6 cellular contexts compared by ENCODE assay signal in the genomic region with DNA sequence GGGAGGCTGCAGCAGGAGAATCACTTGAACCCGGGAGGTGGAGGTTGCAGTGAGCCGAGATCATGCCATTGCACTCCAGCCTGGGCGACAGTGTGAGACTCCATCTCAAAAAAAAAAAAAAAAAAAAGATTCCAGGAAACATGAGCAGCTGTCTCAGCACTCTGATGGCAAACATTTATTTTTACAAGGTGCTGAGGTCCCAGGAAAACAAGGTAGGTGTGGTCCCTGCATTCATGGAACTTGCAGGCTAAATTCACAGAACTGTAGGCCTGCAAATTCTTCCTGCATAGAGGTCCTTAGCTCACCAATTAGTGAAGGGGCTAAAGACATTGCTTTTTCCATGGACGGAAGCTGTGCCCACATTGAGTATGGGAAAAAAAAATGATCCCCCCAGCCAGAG. TPM values are rescaled to one million over a fixed set of nuclear protein-coding genes. Genes with fewer than 3 reads are reported as not detected.
A peak's percentile ranks its signal among the peaks of the same experiment; 100 is the strongest.
DNase-seq lines count a peak whose midpoint lies in the region; ATAC-seq, FAIRE-seq and TF ChIP-seq lines count a peak whose summit lies in the region.
"Not testable (repeated sequence)": the region's sequence is repeated elsewhere in the genome, so short reads cannot be mapped to it uniquely, and the experiment has no call there.

No MANE protein-coding gene starts in this region.

- not testable (repeated sequence) for H3K27me3 ChIP-seq in colonic mucosa; prostate gland (replicated peaks; ENCODE audit: insufficient read depth)
- peaks cover 0 to 25% (median 0%) of the 10 kb centered on the region in 3 experiments for H3K27me3 ChIP-seq in neuronal stem cell (ENCODE audit: control insufficient read depth in 3 of 3, insufficient read depth in 3 of 3, low read depth in 1 of 3, low read length in 3 of 3)

- not testable (repeated sequence) for H3K27ac ChIP-seq in colonic mucosa; neuronal stem cell (replicated peaks; ENCODE audit: low read length); prostate gland

- H2BK15ac ChIP-seq in neuronal stem cell (ENCODE audit: low read length), result not testable (repeated sequence)

- not testable (repeated sequence) for TF ChIP-seq POLR2A in prostate gland (IDR thresholded peaks at IDR 0.05)

- H3K18ac ChIP-seq in neuronal stem cell (ENCODE audit: low read length), result peak overlapping the region; percentile 33

- not testable (repeated sequence) for H4K8ac ChIP-seq in neuronal stem cell (ENCODE audit: low read depth, low read length)

- H3K4me3 ChIP-seq in colonic mucosa; mucosa of descending colon; neuronal stem cell (ENCODE audit: low read length in 2 of 2); prostate gland: not testable (repeated sequence)

- not testable (repeated sequence) for H3K23ac ChIP-seq in neuronal stem cell (ENCODE audit: low read depth, low read length, poor library complexity)

- not testable (repeated sequence) for H2BK12ac ChIP-seq in neuronal stem cell (ENCODE audit: low read length)

- not testable (repeated sequence) for H3K4me2 ChIP-seq in neuronal stem cell (ENCODE audit: insufficient read depth, low read length, poor library complexity, severe bottlenecking)

- H2BK120ac ChIP-seq in neuronal stem cell (ENCODE audit: low read depth, low read length), result not testable (repeated sequence)

- intact Hi-C loops in colonic mucosa (cut with DNase I); mucosa of descending colon (cut with DNase I, micrococcal nuclease); prostate gland (cut with DNase I): not testable (repeated sequence)

- not testable (repeated sequence) for H2AK5ac ChIP-seq in neuronal stem cell (ENCODE audit: low read depth, low read length)

- DNase-seq in NCI-H2171 treated with DMSO at 0.1 percent for 48 hours (lab: John Stamatoyannopoulos, UW) (peak; percentile 40), colonic mucosa (peak; percentile 40), mucosa of descending colon (peak in 1 of 3 donors; percentile 52), prostate gland (ENCODE audit: low spot score) (peak; percentile 24)
- DNase-seq in neuronal stem cell (ENCODE audit: low spot score), result not testable (repeated sequence)

- WGBS in neuronal stem cell (ENCODE audit: extremely low coverage in 2 of 2, insufficient read length in 2 of 2, insufficient replicate concordance in 1 of 2), 2 donors, result no CpG with 5 or more reads among the region's 4 CpGs
- 77% methylated on average over 4 of the region's 4 CpGs for WGBS in prostate gland

- not testable (repeated sequence) for H3K79me1 ChIP-seq in neuronal stem cell (ENCODE audit: low read depth, low read length)

- not testable (repeated sequence) for TF ChIP-seq CTCF in colonic mucosa (IDR thresholded peaks at IDR 0.05); mucosa of descending colon (IDR thresholded peaks at IDR 0.05); prostate gland (IDR thresholded peaks at IDR 0.05)

- not testable (repeated sequence) for H3K36me3 ChIP-seq in colonic mucosa; mucosa of descending colon (ENCODE audit: low read depth); neuronal stem cell (replicated peaks in 1 of 2; ENCODE audit: control insufficient read depth in 2 of 2, insufficient read depth in 2 of 2, low read length in 2 of 2); prostate gland

- not testable (repeated sequence) for H2AFZ ChIP-seq in neuronal stem cell (ENCODE audit: low read length)

- not testable (repeated sequence) for H3K4ac ChIP-seq in neuronal stem cell (ENCODE audit: low read length)

- FAIRE-seq in G401.6 (lab: Jason Lieb, UNC), result peak; percentile 8

- H3K14ac ChIP-seq in neuronal stem cell (ENCODE audit: low read length), result not testable (repeated sequence)

- peak; percentile 70 for ATAC-seq in mucosa of descending colon

- not testable (repeated sequence) for H2BK5ac ChIP-seq in neuronal stem cell (ENCODE audit: low read length)

- not testable (repeated sequence) for H3K9me3 ChIP-seq in colonic mucosa; mucosa of descending colon; neuronal stem cell (replicated peaks in 1 of 2; ENCODE audit: control insufficient read depth in 2 of 2, insufficient read depth in 1 of 2, low read depth in 1 of 2, low read length in 2 of 2); prostate gland

- H4K91ac ChIP-seq in neuronal stem cell (ENCODE audit: low read depth, low read length, poor library complexity), result not testable (repeated sequence)

- H3K9ac ChIP-seq in colonic mucosa (ENCODE audit: low read depth in 2 of 2, low read length in 2 of 2); neuronal stem cell (ENCODE audit: low read depth, low read length, poor library complexity): not testable (repeated sequence)

- not testable (repeated sequence) for H3K4me1 ChIP-seq in colonic mucosa; mucosa of descending colon (ENCODE audit: low read depth); prostate gland (replicated peaks)
- peaks cover 4 to 27% of the 10 kb centered on the region in 2 donors for H3K4me1 ChIP-seq in neuronal stem cell (ENCODE audit: control insufficient read depth in 2 of 2, insufficient read depth in 1 of 2, low read depth in 1 of 2, low read length in 2 of 2)

RNA-seq across cellular contexts. Expression of gene TPM1, which starts 48.9 kb away (rescaled TPM):
- total RNA-seq in colonic mucosa (100 to 1,000 TPM; 423 to 769 TPM), mucosa of descending colon (1,000 to 10,000 TPM in 1 of 3 donors, 100 to 1,000 TPM in 2; 613 to 1,704 (median 696) TPM), prostate gland (100 to 1,000 TPM; 564 to 629 TPM)
- 1,430 TPM for polyA plus RNA-seq in neuronal stem cell (2013, experiment 1 of 2)
- polyA plus RNA-seq in neuronal stem cell (2013, experiment 2 of 2), result 1,425 TPM
